22 cellular contexts compared by ENCODE assay signal in the genomic region with DNA sequence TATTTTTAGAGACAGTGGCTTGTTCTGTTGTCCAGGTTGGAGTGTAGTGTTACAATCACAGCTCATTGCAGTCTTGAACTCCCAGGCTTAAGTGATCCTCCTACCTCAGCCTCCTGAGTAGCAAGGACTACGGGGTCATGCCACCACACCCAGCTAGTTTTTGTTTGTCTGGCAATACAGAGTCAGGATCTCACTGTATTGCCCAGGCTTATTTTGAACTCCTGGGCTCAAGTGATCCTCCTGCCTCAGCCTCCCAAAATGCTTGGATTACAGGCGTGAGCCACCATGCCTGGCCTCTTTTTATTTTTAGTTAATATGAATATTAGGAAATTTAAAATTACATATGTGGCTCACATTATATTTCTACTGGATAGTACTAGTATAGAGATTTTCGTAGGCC. TPM values are rescaled to one million over a fixed set of nuclear protein-coding genes. Genes with fewer than 3 reads are reported as not detected.
"Had no signal": no experiment of that assay in that cellular context is flagged by ENCODE, and none has a peak within 500 bp of the region (broad histone marks: within the 10 kb centered on the region; RNA-seq: fewer than 3 reads in every experiment).

No MANE protein-coding gene starts in this region.

- H3K27me3 ChIP-seq: dorsolateral prefrontal cortex, heart right ventricle, left lung, right lobe of liver, testis, tibial nerve, upper lobe of right lung, vagina had no signal

- H3K9me3 ChIP-seq: heart right ventricle, left lung, lower lobe of right lung, prostate gland, right lobe of liver, testis, tibial nerve, upper lobe of right lung, vagina had no signal

- H3K9ac ChIP-seq: parathyroid adenoma had no signal

- H3K4me3 Mint-ChIP-seq: immature natural killer cell; nephron progenitor cell; stimulated activated effector memory CD8-positive, alpha-beta T cell treated with anti-CD3 and anti-CD28 coated beads, Interleukin-12 subunit alpha, Interleukin-12 subunit beta, amount 100 ng/mL, for 72 hours; stimulated activated naive CD8-positive, alpha-beta T cell treated with anti-CD3 and anti-CD28 coated beads, Interleukin-15, Interleukin-2, amounts not matched to agents 100 ng/mL and 50 ng/mL, for 24 hours had no signal

- ATAC-seq: heart right ventricle; left lung; lower lobe of right lung; naive thymus-derived CD4-positive, alpha-beta T cell; right lobe of liver; stimulated activated effector memory CD8-positive, alpha-beta T cell treated with anti-CD3 and anti-CD28 coated beads, Interleukin-12 subunit alpha, Interleukin-12 subunit beta, amount 100 ng/mL, for 72 hours; upper lobe of right lung had no signal

- H3K36me3 ChIP-seq: prostate gland, right lobe of liver, tibial nerve had no signal

- DNase-seq: cortex of kidney; dorsolateral prefrontal cortex; effector CD8-positive, alpha-beta T cell; heart right ventricle; immature natural killer cell; left lung; lower lobe of right lung; mesendoderm; naive thymus-derived CD4-positive, alpha-beta T cell; nephron progenitor cell; retina; right lobe of liver; stimulated activated CD4-positive, alpha-beta T cell treated with anti-CD3 and anti-CD28 coated beads, Interleukin-4, amount 100 ng/mL, for 1 hour; stimulated activated CD8-positive, alpha-beta memory T cell treated with anti-CD3 and anti-CD28 coated beads, Interleukin-4, amount 100 ng/mL, for 48 hours; testis; upper lobe of right lung had no signal

- H3K27ac Mint-ChIP-seq: nephron progenitor cell; stimulated activated effector memory CD8-positive, alpha-beta T cell treated with anti-CD3 and anti-CD28 coated beads, Interleukin-12 subunit alpha, Interleukin-12 subunit beta, amount 100 ng/mL, for 72 hours; stimulated activated naive CD8-positive, alpha-beta T cell treated with anti-CD3 and anti-CD28 coated beads, Interleukin-15, Interleukin-2, amounts not matched to agents 100 ng/mL and 50 ng/mL, for 24 hours had no signal

- H3K4me1 ChIP-seq: parathyroid adenoma, prostate gland had no signal

- H3K9me3 Mint-ChIP-seq: immature natural killer cell; stimulated activated effector memory CD8-positive, alpha-beta T cell treated with anti-CD3 and anti-CD28 coated beads, Interleukin-12 subunit alpha, Interleukin-12 subunit beta, amount 100 ng/mL, for 72 hours had no signal

- H3K27ac ChIP-seq: dorsolateral prefrontal cortex, lower lobe of right lung, parathyroid adenoma, prostate gland, right lobe of liver, testis, tibial nerve, upper lobe of right lung, vagina had no signal

- H3K4me3 ChIP-seq: dorsolateral prefrontal cortex, heart right ventricle, left lung, lower lobe of right lung, prostate gland, right lobe of liver, testis, tibial nerve, upper lobe of right lung, vagina had no signal

- H3K27me3 Mint-ChIP-seq: naive thymus-derived CD4-positive, alpha-beta T cell; stimulated activated naive CD8-positive, alpha-beta T cell treated with anti-CD3 and anti-CD28 coated beads, Interleukin-15, Interleukin-2, amounts not matched to agents 100 ng/mL and 50 ng/mL, for 24 hours had no signal

RNA-seq across cellular contexts. Expression of gene RAD9B, which starts 52.1 kb away (rescaled TPM):
- total RNA-seq: vagina had no signal
